ENCODE assay signal across 1 cellular context in the genomic region with DNA sequence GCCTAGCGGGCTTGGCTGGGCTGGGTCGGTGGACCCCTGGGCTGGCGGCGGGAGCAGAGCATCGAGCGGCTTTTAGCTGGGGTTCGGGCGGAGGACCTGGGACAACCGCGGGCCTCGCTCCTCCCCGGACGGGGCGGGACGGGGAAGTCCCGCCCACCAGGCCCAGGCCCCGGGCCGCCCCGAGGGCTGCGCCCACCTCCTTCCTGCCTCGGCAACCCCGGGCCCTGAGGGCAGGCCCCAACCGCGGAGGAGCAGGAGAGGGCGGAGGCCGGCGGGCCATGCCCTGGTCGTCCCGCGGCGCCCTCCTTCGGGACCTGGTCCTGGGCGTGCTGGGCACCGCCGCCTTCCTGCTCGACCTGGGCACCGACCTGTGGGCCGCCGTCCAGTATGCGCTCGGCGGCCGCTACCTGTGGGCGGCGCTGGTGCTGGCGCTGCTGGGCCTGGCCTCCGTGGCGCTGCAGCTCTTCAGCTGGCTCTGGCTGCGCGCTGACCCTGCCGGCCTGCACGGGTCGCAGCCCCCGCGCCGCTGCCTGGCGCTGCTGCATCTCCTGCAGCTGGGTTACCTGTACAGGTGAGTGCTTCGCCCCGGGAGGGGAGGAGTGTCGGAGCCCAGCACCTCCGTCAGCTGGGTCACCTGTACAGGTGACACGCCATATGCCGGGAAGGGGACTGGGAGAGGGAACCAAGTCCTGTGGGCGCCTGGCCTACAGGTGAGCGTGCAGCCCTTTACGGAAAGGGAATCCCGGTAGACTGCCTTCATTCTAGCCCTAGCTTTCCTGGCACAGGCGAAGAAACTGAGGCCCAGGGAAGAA.
A peak's percentile ranks its signal among the peaks of the same experiment; 100 is the strongest.
TF ChIP-seq lines count a peak whose summit lies in the region.

A gene with protein sequence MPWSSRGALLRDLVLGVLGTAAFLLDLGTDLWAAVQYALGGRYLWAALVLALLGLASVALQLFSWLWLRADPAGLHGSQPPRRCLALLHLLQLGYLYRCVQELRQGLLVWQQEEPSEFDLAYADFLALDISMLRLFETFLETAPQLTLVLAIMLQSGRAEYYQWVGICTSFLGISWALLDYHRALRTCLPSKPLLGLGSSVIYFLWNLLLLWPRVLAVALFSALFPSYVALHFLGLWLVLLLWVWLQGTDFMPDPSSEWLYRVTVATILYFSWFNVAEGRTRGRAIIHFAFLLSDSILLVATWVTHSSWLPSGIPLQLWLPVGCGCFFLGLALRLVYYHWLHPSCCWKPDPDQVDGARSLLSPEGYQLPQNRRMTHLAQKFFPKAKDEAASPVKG (plus strand): TSS at position 182 of the 812 bp plus-strand sequence. CDS start 97 bp downstream, at position 279.

TF ChIP-seq in HEK293, 187 proteins besides CTCF, POLR2A, EP300 and RAD21 (continued from another document and continues in another):
- TF ChIP-seq, protein P1, sequence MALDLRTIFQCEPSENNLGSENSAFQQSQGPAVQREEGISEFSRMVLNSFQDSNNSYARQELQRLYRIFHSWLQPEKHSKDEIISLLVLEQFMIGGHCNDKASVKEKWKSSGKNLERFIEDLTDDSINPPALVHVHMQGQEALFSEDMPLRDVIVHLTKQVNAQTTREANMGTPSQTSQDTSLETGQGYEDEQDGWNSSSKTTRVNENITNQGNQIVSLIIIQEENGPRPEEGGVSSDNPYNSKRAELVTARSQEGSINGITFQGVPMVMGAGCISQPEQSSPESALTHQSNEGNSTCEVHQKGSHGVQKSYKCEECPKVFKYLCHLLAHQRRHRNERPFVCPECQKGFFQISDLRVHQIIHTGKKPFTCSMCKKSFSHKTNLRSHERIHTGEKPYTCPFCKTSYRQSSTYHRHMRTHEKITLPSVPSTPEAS (tag by site-specific recombination; IDR thresholded peaks at IDR 0.05) = no peak
- TF ChIP-seq ZBTB8A (tag by site-specific recombination; IDR thresholded peaks at IDR 0.05) = peak; percentile 98
- TF ChIP-seq, protein P2, sequence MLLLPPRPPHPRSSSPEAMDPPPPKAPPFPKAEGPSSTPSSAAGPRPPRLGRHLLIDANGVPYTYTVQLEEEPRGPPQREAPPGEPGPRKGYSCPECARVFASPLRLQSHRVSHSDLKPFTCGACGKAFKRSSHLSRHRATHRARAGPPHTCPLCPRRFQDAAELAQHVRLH (tag by site-specific recombination; IDR thresholded peaks at IDR 0.05) = no peak
- 0 out of 2 replicates have a peak, but pooled peaks have one; percentile 12 for TF ChIP-seq ZNF600 (tag by site-specific recombination; IDR thresholded peaks at IDR 0.05)
- TF ChIP-seq REPIN1 (tag by site-specific recombination; IDR thresholded peaks at IDR 0.05; ENCODE audit: low read depth) = no peak
- TF ChIP-seq, protein P3, sequence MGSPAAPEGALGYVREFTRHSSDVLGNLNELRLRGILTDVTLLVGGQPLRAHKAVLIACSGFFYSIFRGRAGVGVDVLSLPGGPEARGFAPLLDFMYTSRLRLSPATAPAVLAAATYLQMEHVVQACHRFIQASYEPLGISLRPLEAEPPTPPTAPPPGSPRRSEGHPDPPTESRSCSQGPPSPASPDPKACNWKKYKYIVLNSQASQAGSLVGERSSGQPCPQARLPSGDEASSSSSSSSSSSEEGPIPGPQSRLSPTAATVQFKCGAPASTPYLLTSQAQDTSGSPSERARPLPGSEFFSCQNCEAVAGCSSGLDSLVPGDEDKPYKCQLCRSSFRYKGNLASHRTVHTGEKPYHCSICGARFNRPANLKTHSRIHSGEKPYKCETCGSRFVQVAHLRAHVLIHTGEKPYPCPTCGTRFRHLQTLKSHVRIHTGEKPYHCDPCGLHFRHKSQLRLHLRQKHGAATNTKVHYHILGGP (tag by site-specific recombination; IDR thresholded peaks at IDR 0.05) = no peak
- TF ChIP-seq ZNF184 (tag by site-specific recombination; IDR thresholded peaks at IDR 0.05) = no peak
- TF ChIP-seq SALL2 (tag by site-specific recombination; IDR thresholded peaks at IDR 0.05; ENCODE audit: borderline replicate concordance) = no peak
- no peak for TF ChIP-seq ZNF292 (tag by site-specific recombination; IDR thresholded peaks at IDR 0.05; ENCODE audit: borderline replicate concordance, low read depth)
- no peak for TF ChIP-seq ZNF776 (tag by site-specific recombination; IDR thresholded peaks at IDR 0.05; ENCODE audit: borderline replicate concordance)
- TF ChIP-seq ZNF211 (tag by site-specific recombination; IDR thresholded peaks at IDR 0.05; ENCODE audit: low read depth) = no peak
- no peak for TF ChIP-seq ZNF514 (tag by site-specific recombination; IDR thresholded peaks at IDR 0.05)
- TF ChIP-seq ZNF433 (tag by site-specific recombination; IDR thresholded peaks at IDR 0.05; ENCODE audit: low read depth) = no peak
- no peak for TF ChIP-seq ZNF140 (tag by site-specific recombination; IDR thresholded peaks at IDR 0.05)
- no peak for TF ChIP-seq ZNF132 (tag by site-specific recombination; IDR thresholded peaks at IDR 0.05; ENCODE audit: borderline replicate concordance)
- no peak for TF ChIP-seq ZNF558 (tag by site-specific recombination; IDR thresholded peaks at IDR 0.05)
- TF ChIP-seq ZNF24 (tag by site-specific recombination; IDR thresholded peaks at IDR 0.05) = no peak
- TF ChIP-seq ZNF394 (tag by site-specific recombination; IDR thresholded peaks at IDR 0.05; ENCODE audit: borderline replicate concordance) = no peak
- no peak for TF ChIP-seq ZBTB21 (tag by site-specific recombination; IDR thresholded peaks at IDR 0.05)
- TF ChIP-seq ZIC2 (tag by site-specific recombination; IDR thresholded peaks at IDR 0.05) = no peak
- no peak for TF ChIP-seq ZNF114 (tag by site-specific recombination; IDR thresholded peaks at IDR 0.05)
- TF ChIP-seq MEIS1 (CRISPR knock-in tag; IDR thresholded peaks at IDR 0.05; ENCODE audit: borderline replicate concordance) = no peak
- TF ChIP-seq ZNF785 (tag by site-specific recombination; IDR thresholded peaks at IDR 0.05) = no peak
- no peak for TF ChIP-seq ZNF626 (tag by site-specific recombination; IDR thresholded peaks at IDR 0.05)
- TF ChIP-seq GLI4 (tag by site-specific recombination; IDR thresholded peaks at IDR 0.05) = no peak
- no peak for TF ChIP-seq ZNF155 (tag by site-specific recombination; IDR thresholded peaks at IDR 0.05)
- no peak for TF ChIP-seq ZNF324 (tag by site-specific recombination; IDR thresholded peaks at IDR 0.05)
- TF ChIP-seq, protein P4, sequence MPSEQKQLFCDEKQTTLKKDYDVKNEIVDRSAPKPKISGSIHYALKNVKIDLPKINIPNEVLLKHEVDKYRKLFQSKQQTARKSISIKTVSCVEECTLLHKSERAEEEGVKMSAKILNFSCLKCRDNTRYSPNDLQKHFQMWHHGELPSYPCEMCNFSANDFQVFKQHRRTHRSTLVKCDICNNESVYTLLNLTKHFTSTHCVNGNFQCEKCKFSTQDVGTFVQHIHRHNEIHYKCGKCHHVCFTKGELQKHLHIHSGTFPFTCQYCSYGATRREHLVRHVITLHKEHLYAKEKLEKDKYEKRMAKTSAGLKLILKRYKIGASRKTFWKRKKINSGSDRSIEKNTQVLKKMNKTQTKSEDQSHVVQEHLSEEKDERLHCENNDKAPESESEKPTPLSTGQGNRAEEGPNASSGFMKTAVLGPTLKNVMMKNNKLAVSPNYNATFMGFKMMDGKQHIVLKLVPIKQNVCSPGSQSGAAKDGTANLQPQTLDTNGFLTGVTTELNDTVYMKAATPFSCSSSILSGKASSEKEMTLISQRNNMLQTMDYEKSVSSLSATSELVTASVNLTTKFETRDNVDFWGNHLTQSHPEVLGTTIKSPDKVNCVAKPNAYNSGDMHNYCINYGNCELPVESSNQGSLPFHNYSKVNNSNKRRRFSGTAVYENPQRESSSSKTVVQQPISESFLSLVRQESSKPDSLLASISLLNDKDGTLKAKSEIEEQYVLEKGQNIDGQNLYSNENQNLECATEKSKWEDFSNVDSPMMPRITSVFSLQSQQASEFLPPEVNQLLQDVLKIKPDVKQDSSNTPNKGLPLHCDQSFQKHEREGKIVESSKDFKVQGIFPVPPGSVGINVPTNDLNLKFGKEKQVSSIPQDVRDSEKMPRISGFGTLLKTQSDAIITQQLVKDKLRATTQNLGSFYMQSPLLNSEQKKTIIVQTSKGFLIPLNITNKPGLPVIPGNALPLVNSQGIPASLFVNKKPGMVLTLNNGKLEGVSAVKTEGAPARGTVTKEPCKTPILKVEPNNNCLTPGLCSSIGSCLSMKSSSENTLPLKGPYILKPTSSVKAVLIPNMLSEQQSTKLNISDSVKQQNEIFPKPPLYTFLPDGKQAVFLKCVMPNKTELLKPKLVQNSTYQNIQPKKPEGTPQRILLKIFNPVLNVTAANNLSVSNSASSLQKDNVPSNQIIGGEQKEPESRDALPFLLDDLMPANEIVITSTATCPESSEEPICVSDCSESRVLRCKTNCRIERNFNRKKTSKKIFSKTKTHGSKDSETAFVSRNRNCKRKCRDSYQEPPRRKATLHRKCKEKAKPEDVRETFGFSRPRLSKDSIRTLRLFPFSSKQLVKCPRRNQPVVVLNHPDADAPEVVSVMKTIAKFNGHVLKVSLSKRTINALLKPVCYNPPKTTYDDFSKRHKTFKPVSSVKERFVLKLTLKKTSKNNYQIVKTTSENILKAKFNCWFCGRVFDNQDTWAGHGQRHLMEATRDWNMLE (tag by site-specific recombination; conservative IDR thresholded peaks at IDR 0.05; ENCODE audit: low read depth) = no peak
- peak; percentile 59; the same call in 1 of the 2 replicates for TF ChIP-seq ZNF596 (tag by site-specific recombination; IDR thresholded peaks at IDR 0.05)
- TF ChIP-seq, protein P5, sequence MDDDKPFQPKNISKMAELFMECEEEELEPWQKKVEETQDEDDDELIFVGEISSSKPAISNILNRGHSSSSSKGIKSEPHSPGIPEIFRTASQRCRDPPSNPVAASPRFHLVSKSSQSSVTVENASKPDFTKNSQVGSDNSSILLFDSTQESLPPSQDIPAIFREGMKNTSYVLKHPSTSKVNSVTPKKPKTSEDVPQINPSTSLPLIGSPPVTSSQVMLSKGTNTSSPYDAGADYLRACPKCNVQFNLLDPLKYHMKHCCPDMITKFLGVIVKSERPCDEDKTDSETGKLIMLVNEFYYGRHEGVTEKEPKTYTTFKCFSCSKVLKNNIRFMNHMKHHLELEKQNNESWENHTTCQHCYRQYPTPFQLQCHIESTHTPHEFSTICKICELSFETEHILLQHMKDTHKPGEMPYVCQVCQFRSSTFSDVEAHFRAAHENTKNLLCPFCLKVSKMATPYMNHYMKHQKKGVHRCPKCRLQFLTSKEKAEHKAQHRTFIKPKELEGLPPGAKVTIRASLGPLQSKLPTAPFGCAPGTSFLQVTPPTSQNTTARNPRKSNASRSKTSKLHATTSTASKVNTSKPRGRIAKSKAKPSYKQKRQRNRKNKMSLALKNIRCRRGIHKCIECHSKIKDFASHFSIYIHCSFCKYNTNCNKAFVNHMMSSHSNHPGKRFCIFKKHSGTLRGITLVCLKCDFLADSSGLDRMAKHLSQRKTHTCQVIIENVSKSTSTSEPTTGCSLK (tag by site-specific recombination; IDR thresholded peaks at IDR 0.05) = no peak
- no peak for TF ChIP-seq ZNF707 (tag by site-specific recombination; IDR thresholded peaks at IDR 0.05)
- TF ChIP-seq, protein P6, sequence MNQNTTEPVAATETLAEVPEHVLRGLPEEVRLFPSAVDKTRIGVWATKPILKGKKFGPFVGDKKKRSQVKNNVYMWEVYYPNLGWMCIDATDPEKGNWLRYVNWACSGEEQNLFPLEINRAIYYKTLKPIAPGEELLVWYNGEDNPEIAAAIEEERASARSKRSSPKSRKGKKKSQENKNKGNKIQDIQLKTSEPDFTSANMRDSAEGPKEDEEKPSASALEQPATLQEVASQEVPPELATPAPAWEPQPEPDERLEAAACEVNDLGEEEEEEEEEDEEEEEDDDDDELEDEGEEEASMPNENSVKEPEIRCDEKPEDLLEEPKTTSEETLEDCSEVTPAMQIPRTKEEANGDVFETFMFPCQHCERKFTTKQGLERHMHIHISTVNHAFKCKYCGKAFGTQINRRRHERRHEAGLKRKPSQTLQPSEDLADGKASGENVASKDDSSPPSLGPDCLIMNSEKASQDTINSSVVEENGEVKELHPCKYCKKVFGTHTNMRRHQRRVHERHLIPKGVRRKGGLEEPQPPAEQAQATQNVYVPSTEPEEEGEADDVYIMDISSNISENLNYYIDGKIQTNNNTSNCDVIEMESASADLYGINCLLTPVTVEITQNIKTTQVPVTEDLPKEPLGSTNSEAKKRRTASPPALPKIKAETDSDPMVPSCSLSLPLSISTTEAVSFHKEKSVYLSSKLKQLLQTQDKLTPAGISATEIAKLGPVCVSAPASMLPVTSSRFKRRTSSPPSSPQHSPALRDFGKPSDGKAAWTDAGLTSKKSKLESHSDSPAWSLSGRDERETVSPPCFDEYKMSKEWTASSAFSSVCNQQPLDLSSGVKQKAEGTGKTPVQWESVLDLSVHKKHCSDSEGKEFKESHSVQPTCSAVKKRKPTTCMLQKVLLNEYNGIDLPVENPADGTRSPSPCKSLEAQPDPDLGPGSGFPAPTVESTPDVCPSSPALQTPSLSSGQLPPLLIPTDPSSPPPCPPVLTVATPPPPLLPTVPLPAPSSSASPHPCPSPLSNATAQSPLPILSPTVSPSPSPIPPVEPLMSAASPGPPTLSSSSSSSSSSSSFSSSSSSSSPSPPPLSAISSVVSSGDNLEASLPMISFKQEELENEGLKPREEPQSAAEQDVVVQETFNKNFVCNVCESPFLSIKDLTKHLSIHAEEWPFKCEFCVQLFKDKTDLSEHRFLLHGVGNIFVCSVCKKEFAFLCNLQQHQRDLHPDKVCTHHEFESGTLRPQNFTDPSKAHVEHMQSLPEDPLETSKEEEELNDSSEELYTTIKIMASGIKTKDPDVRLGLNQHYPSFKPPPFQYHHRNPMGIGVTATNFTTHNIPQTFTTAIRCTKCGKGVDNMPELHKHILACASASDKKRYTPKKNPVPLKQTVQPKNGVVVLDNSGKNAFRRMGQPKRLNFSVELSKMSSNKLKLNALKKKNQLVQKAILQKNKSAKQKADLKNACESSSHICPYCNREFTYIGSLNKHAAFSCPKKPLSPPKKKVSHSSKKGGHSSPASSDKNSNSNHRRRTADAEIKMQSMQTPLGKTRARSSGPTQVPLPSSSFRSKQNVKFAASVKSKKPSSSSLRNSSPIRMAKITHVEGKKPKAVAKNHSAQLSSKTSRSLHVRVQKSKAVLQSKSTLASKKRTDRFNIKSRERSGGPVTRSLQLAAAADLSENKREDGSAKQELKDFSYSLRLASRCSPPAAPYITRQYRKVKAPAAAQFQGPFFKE (tag by site-specific recombination; IDR thresholded peaks at IDR 0.05; ENCODE audit: borderline replicate concordance) = no peak
- TF ChIP-seq ZNF76 (tag by site-specific recombination; IDR thresholded peaks at IDR 0.05; ENCODE audit: borderline replicate concordance, low read depth) = peak; percentile 17; the same call in 1 of the 2 replicates
- peak; percentile 66; the same call in 1 of the 2 replicates for TF ChIP-seq KLF8 (tag by site-specific recombination; IDR thresholded peaks at IDR 0.05)
- TF ChIP-seq, protein P7, sequence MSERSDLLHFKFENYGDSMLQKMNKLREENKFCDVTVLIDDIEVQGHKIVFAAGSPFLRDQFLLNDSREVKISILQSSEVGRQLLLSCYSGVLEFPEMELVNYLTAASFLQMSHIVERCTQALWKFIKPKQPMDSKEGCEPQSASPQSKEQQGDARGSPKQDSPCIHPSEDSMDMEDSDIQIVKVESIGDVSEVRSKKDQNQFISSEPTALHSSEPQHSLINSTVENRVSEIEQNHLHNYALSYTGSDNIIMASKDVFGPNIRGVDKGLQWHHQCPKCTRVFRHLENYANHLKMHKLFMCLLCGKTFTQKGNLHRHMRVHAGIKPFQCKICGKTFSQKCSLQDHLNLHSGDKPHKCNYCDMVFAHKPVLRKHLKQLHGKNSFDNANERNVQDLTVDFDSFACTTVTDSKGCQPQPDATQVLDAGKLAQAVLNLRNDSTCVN (tag by site-specific recombination; optimal IDR thresholded peaks at IDR 0.05) = peak; percentile 30
- 0 out of 2 replicates have a peak, but pooled peaks have one; percentile 6 for TF ChIP-seq ZNF629 (tag by site-specific recombination; IDR thresholded peaks at IDR 0.05)
